ENCODE assay signal across 13 cellular contexts in the genomic region with DNA sequence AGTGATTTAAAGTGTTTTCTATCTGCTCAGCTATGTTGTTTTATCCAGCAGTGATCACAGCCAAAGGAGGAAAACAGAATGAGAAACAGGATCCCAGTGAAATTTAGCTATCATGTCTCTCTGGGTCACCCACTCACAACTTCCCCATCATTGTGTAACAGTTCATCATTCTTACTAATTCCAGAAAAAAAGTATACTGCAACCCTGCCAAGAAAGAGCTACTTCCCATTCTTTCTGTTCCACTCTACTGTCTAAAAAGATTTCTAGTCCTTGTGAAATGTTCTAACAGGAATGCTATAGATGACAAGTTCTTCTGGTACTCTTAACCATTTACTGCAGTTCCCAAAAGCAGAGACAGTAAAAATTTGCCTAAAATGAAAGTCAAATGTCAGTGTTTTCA. TPM values are rescaled to one million over a fixed set of nuclear protein-coding genes. Genes with fewer than 3 reads are reported as not detected.
DNase-seq lines count a peak whose midpoint lies in the region; ATAC-seq and TF ChIP-seq lines count a peak whose summit lies in the region.
"Had no signal": no experiment of that assay in that cellular context is flagged by ENCODE, and none has a peak within 500 bp of the region (broad histone marks: within the 10 kb centered on the region; RNA-seq: fewer than 3 reads in every experiment).

No MANE protein-coding gene starts in this region.

- peaks cover 0 to 23% of the 10 kb centered on the region in 2 donors for H3K4me1 ChIP-seq in left lung
- no peaks in the 10 kb centered on the region for H3K4me1 ChIP-seq in transverse colon
- no peaks in the 10 kb centered on the region for H3K4me1 ChIP-seq in sigmoid colon

- H3K36me3 ChIP-seq in left lung = no peaks in the 10 kb centered on the region
- H3K36me3 ChIP-seq in transverse colon = no peaks in the 10 kb centered on the region
- no peaks in the 10 kb centered on the region for H3K36me3 ChIP-seq in sigmoid colon

- no peaks in the 10 kb centered on the region for H3K9me3 ChIP-seq in left lung
- no peaks in the 10 kb centered on the region for H3K9me3 ChIP-seq in transverse colon
- H3K9me3 ChIP-seq in sigmoid colon = no peaks in the 10 kb centered on the region

- H3K27me3 ChIP-seq in left lung (no peaks in the 10 kb centered on the region), transverse colon (no peaks in the 10 kb centered on the region), sigmoid colon (no peaks in the 10 kb centered on the region)

- intact Hi-C loops in left lung (cut with DNase I) (no loop called here), transverse colon (cut with DNase I; ENCODE audit: low total_unique reads) (no loop called here), sigmoid colon (cut with DNase I) (no loop called here)

- DNase-seq in KBM-7 = peak; percentile 34
- DNase-seq in cardiac fibroblast (ENCODE audit: low read depth in 2 of 2) = peak; percentile 0 to 30
- DNase-seq in left lung = no peak
- no peak for DNase-seq in transverse colon
- no peak for DNase-seq in sigmoid colon
- DNase-seq: activated CD4-positive, alpha-beta T cell treated with anti-CD3 and anti-CD28 coated beads, Interleukin-2, amount 50 U/mL, for 4 hours; activated naive CD4-positive, alpha-beta T cell treated with anti-CD3 and anti-CD28 coated beads, Interleukin-2, amount 10 ng/mL, durations not matched to agents 7 days and 5 days; cortex of kidney; DND-41; NCI-H526 treated with DMSO at 0.1 percent for 48 hours; SW 1271 had no signal

- ATAC-seq in left lung = peak; percentile 59
- no peak for ATAC-seq in HG02588 (IDR thresholded peaks at IDR 0.05; ENCODE audit: unreplicated experiment)
- ATAC-seq in HG02571 (IDR thresholded peaks at IDR 0.05; ENCODE audit: unreplicated experiment) = no peak

- in situ Hi-C loops in KBM-7 (cut with MboI; ENCODE audit: low pct_unique_long_range_greater_than_20kb, low sequenced_read_pairs) (no loop called here), transverse colon (cut with MboI; ENCODE audit: low pct_ligation_motif_present in 1 of 4, low pct_unique_long_range_greater_than_20kb in 1 of 4, low sequenced_read_pairs in 3 of 4) (no loop called here)

- H3K27ac ChIP-seq in left lung (peak overlapping the region in 1 of 2 donors; percentile 82), transverse colon (peak overlapping the region in 3 of 4 donors; percentile 1 to 52 (median 25)), sigmoid colon (peak overlapping the region in 1 of 4 donors; percentile 48)

- H3K4me3 ChIP-seq in cardiac fibroblast (replicated peaks in 1 of 2; ENCODE audit: low read depth in 2 of 2, low read length in 2 of 2) (no peak overlapping the region), left lung (no peak overlapping the region), transverse colon (no peak overlapping the region), sigmoid colon (no peak overlapping the region)

- TF ChIP-seq CTCF in cardiac fibroblast (IDR thresholded peaks at IDR 0.05; ENCODE audit: low read depth, low read length) = no peak
- no peak for TF ChIP-seq CTCF in left lung (IDR thresholded peaks at IDR 0.05)
- no peak for TF ChIP-seq CTCF in transverse colon (IDR thresholded peaks at IDR 0.05)
- no peak for TF ChIP-seq CTCF in sigmoid colon (IDR thresholded peaks at IDR 0.05)

- TF ChIP-seq EP300 in transverse colon (IDR thresholded peaks at IDR 0.05; ENCODE audit: low read depth) (no peak), sigmoid colon (IDR thresholded peaks at IDR 0.05) (no peak)

- TF ChIP-seq POLR2A in transverse colon (IDR thresholded peaks at IDR 0.05) (no peak), sigmoid colon (IDR thresholded peaks at IDR 0.05) (no peak)

RNA-seq across cellular contexts. Expression of gene CD163, which starts 39.2 kb away (rescaled TPM):
- total RNA-seq in left lung (1,000 to 10,000 TPM in 1 of 2 donors, 100 to 1,000 TPM in 1; 235 to 1,041 TPM), transverse colon (10 to 100 TPM; 14.9 to 80.3 (median 43.8) TPM), sigmoid colon (100 to 1,000 TPM in 3 of 4 donors, 10 to 100 TPM in 1; 81.4 to 254 (median 231) TPM)
- 100 to 1,000 TPM in 1 of 3 donors, 10 to 100 TPM in 2; 21.0 to 108 (median 72.0) TPM for polyA plus RNA-seq in sigmoid colon

Comparison
In these comparisons a context has a peak if more than half of its experiments do, and no peak if none do; other contexts are left out.
1. DNase-seq: peak in KBM-7 (single experiment) and cardiac fibroblast (2 of 2); none in left lung (0 of 2), transverse colon (single experiment) and sigmoid colon (single experiment).